Comparison of ENCODE assay signal across 15 cellular contexts in the genomic region with DNA sequence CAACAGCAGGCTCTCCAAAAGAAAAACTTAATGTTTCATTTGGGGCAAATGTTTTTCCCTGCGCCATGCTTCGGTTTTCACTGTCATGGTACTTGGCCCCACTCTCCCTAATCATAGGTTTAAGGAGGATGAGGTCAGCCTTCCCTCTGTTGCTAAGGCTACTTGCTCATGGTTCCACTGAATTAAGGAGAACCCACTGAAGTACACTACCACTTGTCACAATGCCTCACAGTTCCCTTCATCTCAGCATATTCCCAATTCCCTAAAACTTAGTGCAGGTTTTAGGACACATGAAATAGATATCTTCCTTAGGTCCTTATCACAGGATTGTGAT. TPM values are rescaled to one million over a fixed set of nuclear protein-coding genes. Genes with fewer than 3 reads are reported as not detected.
DNase-seq lines count a peak whose midpoint lies in the region; TF ChIP-seq lines count a peak whose summit lies in the region.
"Had no signal": no experiment of that assay in that cellular context is flagged by ENCODE, and none has a peak within 500 bp of the region (broad histone marks: within the 10 kb centered on the region; RNA-seq: fewer than 3 reads in every experiment).

No MANE protein-coding gene starts in this region.

- no peak overlapping the region for H2AK5ac ChIP-seq in trophoblast cell (ENCODE audit: low read length)

- no peak overlapping the region for H4K91ac ChIP-seq in trophoblast cell (ENCODE audit: low read depth, low read length)

- H3K9me3 ChIP-seq in A673 (ENCODE audit: low read depth, low read length, poor library complexity, severe bottlenecking) (no peaks in the 10 kb centered on the region), trophoblast cell (ENCODE audit: insufficient read depth, low read depth, low read length) (no peaks in the 10 kb centered on the region)
- H3K9me3 ChIP-seq: SJCRH30 had no signal

- H3K27me3 ChIP-seq in A673 (replicated peaks; ENCODE audit: insufficient read depth, low read depth, low read length, poor library complexity): no peaks in the 10 kb centered on the region
- H3K27me3 ChIP-seq in dorsolateral prefrontal cortex: no peaks in the 10 kb centered on the region
- H3K27me3 ChIP-seq in trophoblast cell (ENCODE audit: insufficient read depth, low read length): peaks cover 23% of the 10 kb centered on the region
- H3K27me3 ChIP-seq: SJCRH30 had no signal

- no peak for DNase-seq in A673 (ENCODE audit: low spot score)
- DNase-seq in NCI-H69 (lab: John Stamatoyannopoulos, UW): peak; percentile 70
- DNase-seq in dorsolateral prefrontal cortex: no peak
- no peak for DNase-seq in trophoblast cell
- DNase-seq in ACHN: no peak
- no peak for DNase-seq in NCI-H345 (lab: John Stamatoyannopoulos, UW)
- no peak for DNase-seq in NCI-H1048 (lab: John Stamatoyannopoulos, UW)
- DNase-seq: CD8-positive, alpha-beta memory T cell; DMS79; KG1; NCI-H1436; NCI-H1930; NCI-H2171 treated with DMSO at 0.1 percent for 48 hours; NCI-H524 had no signal

- peaks cover 66% of the 10 kb centered on the region for H3K4me1 ChIP-seq in A673 (ENCODE audit: insufficient read depth, low read length, poor library complexity, severe bottlenecking)
- peaks cover 5 to 8% of the 10 kb centered on the region in 2 experiments for H3K4me1 ChIP-seq in trophoblast cell (ENCODE audit: control insufficient read depth in 1 of 2, insufficient read depth in 2 of 2, low read length in 2 of 2)

- WGBS in trophoblast cell (ENCODE audit: extremely low coverage, insufficient coverage, insufficient read length): no CpG with 5 or more reads among the region's 2 CpGs

- H3K4me3 ChIP-seq in A673 (ENCODE audit: low read depth, low read length, poor library complexity, severe bottlenecking) (no peak overlapping the region), dorsolateral prefrontal cortex (peak overlapping the region in 18 of 59 donors; percentile 1 to 91 (median 80)), trophoblast cell (ENCODE audit: low read depth, low read length) (no peak overlapping the region)
- H3K4me3 ChIP-seq: SJCRH30 had no signal

- H3K23ac ChIP-seq in trophoblast cell (ENCODE audit: low read length): peak overlapping the region; percentile 31

- H3K36me3 ChIP-seq in A673 (ENCODE audit: insufficient read depth, low read length, poor library complexity, severe bottlenecking) (no peaks in the 10 kb centered on the region), trophoblast cell (ENCODE audit: control insufficient read depth in 1 of 2, insufficient read depth in 2 of 2, low read length in 2 of 2) (no peaks in the 10 kb centered on the region)
- H3K36me3 ChIP-seq: SJCRH30 had no signal

- no peak overlapping the region for H3K14ac ChIP-seq in trophoblast cell (ENCODE audit: low read length)

- H2BK120ac ChIP-seq in trophoblast cell (ENCODE audit: insufficient read depth, low read length, poor library complexity): no peak overlapping the region

- intact Hi-C loops in A673 (cut with micrococcal nuclease; ENCODE audit: unreplicated experiment) (no loop called here), dorsolateral prefrontal cortex (cut with DNase I) (loop anchor here (5.0 to 10.0 kb wide), 5 partner anchors 48 to 398 kb away; partner anchors contain the start of genes APOBEC4 (in 1 of the 2) and ARPC5 (in 1 of the 2))

- no peak overlapping the region for H4K8ac ChIP-seq in trophoblast cell (ENCODE audit: low read depth, low read length)

- H2AFZ ChIP-seq in trophoblast cell (ENCODE audit: insufficient read depth, low read length, poor library complexity): no peak overlapping the region

- H3K79me2 ChIP-seq in trophoblast cell (ENCODE audit: control insufficient read depth, insufficient read depth, low read length, poor library complexity): no peaks in the 10 kb centered on the region

- CTCF ChIA-PET in A673 (lab: Charles Lee): no interaction called here

- no TSS peak for BruUV-seq in A673 (replicated peaks; lab: Mats Ljungman, UMichigan)

- no peak overlapping the region for H3K4ac ChIP-seq in trophoblast cell (ENCODE audit: low read depth, low read length)

- H3K27ac ChIP-seq in A673 (ENCODE audit: low read depth, low read length, poor library complexity, severe bottlenecking) (peak overlapping the region; percentile 81), dorsolateral prefrontal cortex (peak overlapping the region; percentile 15 to 100 (median 98)), trophoblast cell (ENCODE audit: low read depth, low read length) (no peak overlapping the region)
- H3K27ac ChIP-seq: SJCRH30 had no signal

- in situ Hi-C loops in ACHN (cut with HindIII; ENCODE audit: low pct_ligation_motif_present, low pct_unique_long_range_greater_than_20kb, low sequenced_read_pairs): no loop called here

- POLR2A ChIA-PET in A673 (lab: Charles Lee; ENCODE audit: low non-redundant PET): no interaction called here

- TF ChIP-seq CTCF in A673 (conservative IDR thresholded peaks at IDR 0.05; ENCODE audit: low read depth, low read length) (no peak), dorsolateral prefrontal cortex (IDR thresholded peaks at IDR 0.05 in 54 of 56, conservative IDR thresholded peaks at IDR 0.05 in 2 of 56; ENCODE audit: low read depth in 1 of 56, partially characterized antibody in 56 of 56) (no peak)

- no peak overlapping the region for H2BK5ac ChIP-seq in trophoblast cell (ENCODE audit: low read depth, low read length, poor library complexity)

- no peak overlapping the region for H3K4me2 ChIP-seq in trophoblast cell (ENCODE audit: low read length)

- H3K79me1 ChIP-seq in trophoblast cell (ENCODE audit: low read length): no peaks in the 10 kb centered on the region

- H4K12ac ChIP-seq in trophoblast cell (ENCODE audit: low read depth, low read length): no peak overlapping the region

- no peak overlapping the region for H2BK12ac ChIP-seq in trophoblast cell (ENCODE audit: low read length)

- no peak overlapping the region for H3K9ac ChIP-seq in trophoblast cell (ENCODE audit: low read length)

- no peak overlapping the region for H3K18ac ChIP-seq in trophoblast cell (ENCODE audit: low read length)

RNA-seq across cellular contexts. Expression of gene COLGALT2, which starts 4.4 kb away (rescaled TPM):
- 15.4 and 17.2 TPM in 2 replicates for total RNA-seq in A673 (2021)
- 10 to 100 TPM; 33.1 to 91.2 (median 49.7) TPM for total RNA-seq in dorsolateral prefrontal cortex
- polyA plus RNA-seq in trophoblast cell (2013): 0.45 and 0.49 TPM in 2 replicates

RNA-seq across cellular contexts. Expression of gene TSEN15, which starts 18.4 kb away (rescaled TPM):
- 57.0 and 70.7 TPM in 2 replicates for total RNA-seq in A673 (2021)
- 10 to 100 TPM; 22.0 to 71.3 (median 38.2) TPM for total RNA-seq in dorsolateral prefrontal cortex
- 23.5 and 24.0 TPM in 2 replicates for polyA plus RNA-seq in trophoblast cell (2013)
